8 cellular contexts compared by ENCODE assay signal in the genomic region with DNA sequence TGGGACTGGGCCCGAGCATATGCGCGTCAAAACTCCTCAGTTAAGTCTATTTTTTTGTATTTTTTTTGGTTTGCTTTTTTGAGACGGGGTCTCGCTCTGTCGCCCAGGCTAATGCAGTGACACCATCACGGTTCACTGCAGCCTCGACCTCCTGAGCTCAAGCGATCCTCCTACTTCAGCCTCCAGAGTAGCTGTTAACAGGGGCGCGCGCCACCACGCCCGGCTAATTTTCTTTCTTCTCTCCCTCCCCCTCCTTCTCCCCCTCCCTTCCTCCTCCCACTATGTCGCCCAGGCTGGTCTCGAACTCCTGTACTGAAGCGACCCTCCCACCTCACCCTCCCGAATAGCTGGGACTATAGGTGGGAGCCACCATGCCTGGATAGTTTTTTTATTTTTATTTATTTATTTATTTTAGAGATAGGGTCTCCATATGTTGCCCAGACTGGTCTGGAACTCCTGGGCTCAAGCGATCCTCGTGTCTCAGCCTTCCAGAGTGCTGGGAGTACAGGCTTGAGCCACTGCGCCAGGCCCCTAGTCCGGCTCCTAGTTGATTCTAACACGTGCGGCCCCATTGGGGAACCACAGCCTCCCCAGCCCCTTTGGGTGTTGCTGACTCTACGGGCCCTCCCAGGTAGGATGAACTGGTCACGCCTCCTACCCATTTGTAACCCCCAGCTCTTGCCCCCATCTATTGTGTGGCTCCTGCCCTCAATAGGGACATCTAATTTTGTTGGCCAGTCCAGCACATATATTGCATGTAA. TPM values are rescaled to one million over a fixed set of nuclear protein-coding genes. Genes with fewer than 3 reads are reported as not detected.
A peak's percentile ranks its signal among the peaks of the same experiment; 100 is the strongest.
DNase-seq lines count a peak whose midpoint lies in the region; ATAC-seq and TF ChIP-seq lines count a peak whose summit lies in the region.

No MANE protein-coding gene starts in this region.

- H2AFZ ChIP-seq in OCI-LY1 (ENCODE audit: low read length) (no peak overlapping the region), neuron (ENCODE audit: low read depth, low read length) (no peak overlapping the region)

- H3K27me3 ChIP-seq in OCI-LY1 (ENCODE audit: insufficient read depth, low read length) (no peaks in the 10 kb centered on the region), neuron (ENCODE audit: insufficient read depth, low read length) (no peaks in the 10 kb centered on the region)

- H3K27ac Mint-ChIP-seq in CD14-positive monocyte, result peak overlapping the region; percentile 78 to 98 (median 95)
- peak overlapping the region; percentile 78 for H3K27ac Mint-ChIP-seq in endothelial cell (ENCODE audit: unreplicated experiment)

- H3K36me3 ChIP-seq in OCI-LY1 (ENCODE audit: insufficient read depth, low read length), result no peaks in the 10 kb centered on the region
- H3K36me3 ChIP-seq in neuron (ENCODE audit: insufficient read depth, low read length), result no peaks in the 10 kb centered on the region

- no peak for TF ChIP-seq CTCF in CD14-positive monocyte (IDR thresholded peaks at IDR 0.05)
- no peak for TF ChIP-seq CTCF in OCI-LY1 (IDR thresholded peaks at IDR 0.05; ENCODE audit: low read length)
- TF ChIP-seq CTCF in endothelial cell (IDR thresholded peaks at IDR 0.05; ENCODE audit: unreplicated experiment), result no peak
- no peak for TF ChIP-seq CTCF in GM13976 (IDR thresholded peaks at IDR 0.05; ENCODE audit: borderline replicate concordance, control extremely low read depth, extremely low read depth, insufficient read depth, missing control alignments)

- H4K20me1 ChIP-seq in OCI-LY1 (ENCODE audit: insufficient read depth, low read length), result no peaks in the 10 kb centered on the region

- H3K36me3 Mint-ChIP-seq in CD14-positive monocyte (peaks cover 0 to 3% of the 10 kb centered on the region in 2 donors), endothelial cell (ENCODE audit: low read depth, unreplicated experiment) (peaks cover 8% of the 10 kb centered on the region)

- H3K4me1 Mint-ChIP-seq in CD14-positive monocyte, result peaks cover 32% of the 10 kb centered on the region
- peaks cover 15% of the 10 kb centered on the region for H3K4me1 Mint-ChIP-seq in endothelial cell (ENCODE audit: unreplicated experiment)

- H3K27me3 Mint-ChIP-seq in CD14-positive monocyte (ENCODE audit: low read depth in 3 of 3), result peaks cover 0 to 2% (median 0%) of the 10 kb centered on the region in 3 donors
- peaks cover 8% of the 10 kb centered on the region for H3K27me3 Mint-ChIP-seq in endothelial cell (ENCODE audit: unreplicated experiment)

- no peak for ATAC-seq in HG02981 (IDR thresholded peaks at IDR 0.05; ENCODE audit: unreplicated experiment)

- H3K9ac ChIP-seq in OCI-LY1 (ENCODE audit: low read length), result peak overlapping the region; percentile 67

- H3K9me3 ChIP-seq in OCI-LY1 (ENCODE audit: low read length) (no peaks in the 10 kb centered on the region), neuron (ENCODE audit: low read length) (no peaks in the 10 kb centered on the region)

- H3K27ac ChIP-seq in OCI-LY1 (ENCODE audit: low read depth, low read length, poor library complexity, severe bottlenecking), result peak overlapping the region; percentile 63

- in situ Hi-C loops in GM13976 (cut with MboI; ENCODE audit: low sequenced_read_pairs, unreplicated experiment), result no loop called here

- peak overlapping the region; percentile 74 for H3K4me3 ChIP-seq in OCI-LY1 (ENCODE audit: low read depth, low read length, poor library complexity, severe bottlenecking)
- peak overlapping the region; percentile 81 for H3K4me3 ChIP-seq in neuron (ENCODE audit: low read length)

- H3K4me2 ChIP-seq in OCI-LY1 (ENCODE audit: low read length), result peak overlapping the region; percentile 91

- no peaks in the 10 kb centered on the region for H3F3A ChIP-seq in OCI-LY1 (ENCODE audit: insufficient read depth, low read length)

- intact Hi-C loops in CD14-positive monocyte (cut with micrococcal nuclease), result loop anchor here (2.0 kb wide), 2 partner anchors 55 to 199 kb away; a partner anchor contains a TSS

- no peaks in the 10 kb centered on the region for H3K9me2 ChIP-seq in OCI-LY1 (ENCODE audit: low read depth, low read length)

- no peak for DNase-seq in CD14-positive monocyte (ENCODE audit: low spot score)
- DNase-seq in endothelial cell (ENCODE audit: low spot score), result no peak
- no peak for DNase-seq in GM13976 (ENCODE audit: low spot score)
- no peak for DNase-seq in SKM-1 treated with dmso at 0.1 percent for 144 hours (lab: John Stamatoyannopoulos, UW; ENCODE audit: unreplicated experiment)
- DNase-seq in NCI-H1436 treated with DMSO at 0.1 percent for 48 hours (lab: John Stamatoyannopoulos, UW), result no peak

- no peaks in the 10 kb centered on the region for H3K79me2 ChIP-seq in OCI-LY1 (ENCODE audit: insufficient read depth, low read length)

- H3K4me1 ChIP-seq in OCI-LY1 (ENCODE audit: insufficient read depth, low read length, severe bottlenecking) (peaks cover 47% of the 10 kb centered on the region), neuron (ENCODE audit: insufficient read depth, low read length) (peaks cover 29% of the 10 kb centered on the region)

- H3K4me3 Mint-ChIP-seq in CD14-positive monocyte, result peak overlapping the region; percentile 82 to 90
- H3K4me3 Mint-ChIP-seq in endothelial cell (ENCODE audit: unreplicated experiment), result peak overlapping the region; percentile 88

- H3K9me3 Mint-ChIP-seq in CD14-positive monocyte (peaks cover 0 to 3% (median 0%) of the 10 kb centered on the region in 7 donors), endothelial cell (ENCODE audit: unreplicated experiment) (no peaks in the 10 kb centered on the region)

RNA-seq across cellular contexts. Expression of a gene that starts 0.8 kb away (rescaled TPM):
- polyA plus RNA-seq in CD14-positive monocyte, result under 1 TPM; 0.13 to 0.72 TPM
- 4.5 TPM for total RNA-seq in endothelial cell (ENCODE audit: unreplicated experiment)

RNA-seq across cellular contexts. Expression of a gene that starts 5.4 kb away (rescaled TPM):
- 100 to 1,000 TPM; 485 to 580 TPM for polyA plus RNA-seq in CD14-positive monocyte
- total RNA-seq in endothelial cell (ENCODE audit: unreplicated experiment), result 1,047 TPM

RNA-seq across cellular contexts. Expression of a gene that starts 13.8 kb away (rescaled TPM):
- polyA plus RNA-seq in CD14-positive monocyte, result not detected
- total RNA-seq in endothelial cell (ENCODE audit: unreplicated experiment), result not detected

RNA-seq across cellular contexts. Expression of a gene that starts 19.1 kb away (rescaled TPM):
- under 1 TPM; 0.28 to 0.41 TPM for polyA plus RNA-seq in CD14-positive monocyte
- 3.6 TPM for total RNA-seq in endothelial cell (ENCODE audit: unreplicated experiment)

RNA-seq across cellular contexts. Expression of a gene that starts 26.8 kb away (rescaled TPM):
- 1 to 10 TPM; 1.2 to 3.1 TPM for polyA plus RNA-seq in CD14-positive monocyte
- total RNA-seq in endothelial cell (ENCODE audit: unreplicated experiment), result 6.0 TPM
